In the genomic region with DNA sequence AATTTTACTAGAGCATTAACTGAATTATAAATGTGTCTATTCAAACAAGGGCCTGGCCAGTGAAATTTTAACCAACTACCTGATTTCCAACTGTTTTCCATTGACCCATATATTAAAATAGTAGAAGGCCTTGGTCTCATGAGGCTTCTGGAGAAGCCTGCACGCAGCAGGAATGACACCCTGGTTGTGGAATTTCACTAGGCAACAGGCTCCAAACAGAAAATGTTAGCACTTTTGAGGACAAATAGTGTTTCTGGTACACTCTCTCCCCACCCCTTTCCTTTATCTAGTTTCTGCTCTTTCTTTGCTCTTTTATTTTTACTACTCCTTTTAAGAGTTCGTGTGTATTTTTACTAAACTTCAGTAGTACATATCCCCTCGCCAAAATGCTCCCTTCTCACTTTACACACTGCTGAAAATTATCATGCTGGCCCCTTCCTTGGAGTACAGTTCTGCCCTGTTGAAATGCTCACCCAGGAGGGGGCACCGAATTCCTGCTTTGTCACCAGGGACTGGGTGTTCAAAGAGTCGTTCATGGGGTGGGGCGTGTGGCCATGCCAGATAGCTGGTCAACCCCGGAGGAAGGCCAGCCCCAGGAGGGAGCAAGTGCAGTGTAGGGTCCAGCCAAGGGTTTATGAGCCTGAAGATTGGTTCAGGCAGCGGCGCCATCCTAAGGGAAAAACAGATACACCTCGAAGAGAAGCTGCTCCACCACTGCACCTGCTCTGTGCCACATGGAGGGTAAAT, we compare ENCODE assay signal across 10 cellular contexts. TPM values are rescaled to one million over a fixed set of nuclear protein-coding genes. Genes with fewer than 3 reads are reported as not detected.
DNase-seq lines count a peak whose midpoint lies in the region; ATAC-seq and TF ChIP-seq lines count a peak whose summit lies in the region.
"Had no signal": no experiment of that assay in that cellular context is flagged by ENCODE, and none has a peak within 500 bp of the region (broad histone marks: within the 10 kb centered on the region; RNA-seq: fewer than 3 reads in every experiment).

No MANE protein-coding gene starts in this region.

- H3K9me3 ChIP-seq in right cardiac atrium (ENCODE audit: control insufficient read depth, low read length) (no peaks in the 10 kb centered on the region), prostate gland (no peaks in the 10 kb centered on the region), MM.1S (replicated peaks; ENCODE audit: insufficient read depth, low read length) (no peaks in the 10 kb centered on the region)
- H3K9me3 ChIP-seq: SJCRH30 had no signal

- H3F3A ChIP-seq in MM.1S (ENCODE audit: insufficient read depth, low read length), result no peaks in the 10 kb centered on the region

- H4K20me1 ChIP-seq in MM.1S (ENCODE audit: insufficient read depth, low read length), result no peaks in the 10 kb centered on the region

- no peak overlapping the region for H3K9ac ChIP-seq in MM.1S (ENCODE audit: low read length)
- H3K9ac ChIP-seq: KMS-11 had no signal

- no peak for TF ChIP-seq CTCF in prostate gland (IDR thresholded peaks at IDR 0.05)
- no peak for TF ChIP-seq CTCF in MM.1S (IDR thresholded peaks at IDR 0.05; ENCODE audit: low read length)

- DNase-seq in HCEC 1CT (peak; percentile 64), right cardiac atrium (peak; percentile 58 to 82 (median 75)), prostate gland (ENCODE audit: low spot score) (no peak), MM.1S (no peak)
- DNase-seq: activated gamma-delta T cell treated with Interleukin-2 at 50 U/mL for 16 hours, SJCRH30 had no signal

- peak overlapping the region; percentile 10 for H3K4me3 Mint-ChIP-seq in activated naive CD8-positive, alpha-beta T cell
- H3K4me3 Mint-ChIP-seq in stimulated activated naive CD8-positive, alpha-beta T cell treated with anti-CD3 and anti-CD28 coated beads, Interleukin-15, Interleukin-2, amounts not matched to agents 100 ng/mL and 50 ng/mL, for 24 hours, result peak overlapping the region; percentile 38

- H3K27ac Mint-ChIP-seq in activated naive CD8-positive, alpha-beta T cell, result peak overlapping the region; percentile 83
- peak overlapping the region; percentile 96 for H3K27ac Mint-ChIP-seq in stimulated activated naive CD8-positive, alpha-beta T cell treated with anti-CD3 and anti-CD28 coated beads, Interleukin-15, Interleukin-2, amounts not matched to agents 100 ng/mL and 50 ng/mL, for 24 hours

- H3K27me3 Mint-ChIP-seq in activated naive CD8-positive, alpha-beta T cell, result no peaks in the 10 kb centered on the region
- H3K27me3 Mint-ChIP-seq in stimulated activated naive CD8-positive, alpha-beta T cell treated with anti-CD3 and anti-CD28 coated beads, Interleukin-15, Interleukin-2, amounts not matched to agents 100 ng/mL and 50 ng/mL, for 24 hours, result no peaks in the 10 kb centered on the region

- no peaks in the 10 kb centered on the region for H3K36me3 Mint-ChIP-seq in activated naive CD8-positive, alpha-beta T cell
- peaks cover 8% of the 10 kb centered on the region for H3K36me3 Mint-ChIP-seq in stimulated activated naive CD8-positive, alpha-beta T cell treated with anti-CD3 and anti-CD28 coated beads, Interleukin-15, Interleukin-2, amounts not matched to agents 100 ng/mL and 50 ng/mL, for 24 hours (ENCODE audit: low read depth)

- H3K4me1 ChIP-seq in right cardiac atrium (ENCODE audit: control insufficient read depth, insufficient read depth, low read length), result peaks cover 10% of the 10 kb centered on the region
- peaks cover 6% of the 10 kb centered on the region for H3K4me1 ChIP-seq in prostate gland (replicated peaks)
- peaks cover 15% of the 10 kb centered on the region for H3K4me1 ChIP-seq in MM.1S (ENCODE audit: low read length)
- H3K4me1 ChIP-seq: SJCRH30 had no signal

- H3K27ac ChIP-seq in right cardiac atrium (ENCODE audit: low read length) (peak overlapping the region; percentile 75), prostate gland (no peak overlapping the region), MM.1S (ENCODE audit: low read length) (no peak overlapping the region)
- H3K27ac ChIP-seq: KMS-11, SJCRH30 had no signal

- H2AFZ ChIP-seq in MM.1S (ENCODE audit: low read length), result no peak overlapping the region

- no peaks in the 10 kb centered on the region for H3K9me2 ChIP-seq in MM.1S (replicated peaks; ENCODE audit: insufficient read depth, low read length)

- 57% methylated on average over 10 of the region's 10 CpGs for WGBS in right cardiac atrium
- 62% methylated on average over 10 of the region's 10 CpGs for WGBS in prostate gland

- no peaks in the 10 kb centered on the region for H3K36me3 ChIP-seq in prostate gland
- H3K36me3 ChIP-seq in MM.1S (replicated peaks; ENCODE audit: insufficient read depth, low read length), result no peaks in the 10 kb centered on the region
- H3K36me3 ChIP-seq: SJCRH30 had no signal

- no peaks in the 10 kb centered on the region for H3K79me2 ChIP-seq in MM.1S (ENCODE audit: low read length)

- no peak for TF ChIP-seq POLR2A in prostate gland (IDR thresholded peaks at IDR 0.05)

- ATAC-seq in right cardiac atrium, result peak; percentile 55 to 78
- no peak for ATAC-seq in HG03175 (IDR thresholded peaks at IDR 0.05; ENCODE audit: unreplicated experiment)

- H3K9me3 Mint-ChIP-seq in activated naive CD8-positive, alpha-beta T cell (ENCODE audit: low read depth), result no peaks in the 10 kb centered on the region
- no peaks in the 10 kb centered on the region for H3K9me3 Mint-ChIP-seq in stimulated activated naive CD8-positive, alpha-beta T cell treated with anti-CD3 and anti-CD28 coated beads, Interleukin-15, Interleukin-2, amounts not matched to agents 100 ng/mL and 50 ng/mL, for 24 hours

- H3K4me3 ChIP-seq in right cardiac atrium (ENCODE audit: low read length) (no peak overlapping the region), prostate gland (no peak overlapping the region), MM.1S (ENCODE audit: low read length) (no peak overlapping the region)
- H3K4me3 ChIP-seq: SJCRH30 had no signal

- H3K27me3 ChIP-seq in right cardiac atrium (ENCODE audit: control insufficient read depth, insufficient read depth), result no peaks in the 10 kb centered on the region
- no peaks in the 10 kb centered on the region for H3K27me3 ChIP-seq in prostate gland (replicated peaks; ENCODE audit: insufficient read depth)
- H3K27me3 ChIP-seq in MM.1S (replicated peaks; ENCODE audit: insufficient read depth, low read length), result peaks cover 41% of the 10 kb centered on the region

- H3K4me2 ChIP-seq in MM.1S (ENCODE audit: low read depth, low read length), result no peak overlapping the region
- H3K4me2 ChIP-seq: KMS-11 had no signal

- H3K4me1 Mint-ChIP-seq in activated naive CD8-positive, alpha-beta T cell (ENCODE audit: low read depth), result peaks cover 89% of the 10 kb centered on the region
- H3K4me1 Mint-ChIP-seq in stimulated activated naive CD8-positive, alpha-beta T cell treated with anti-CD3 and anti-CD28 coated beads, Interleukin-15, Interleukin-2, amounts not matched to agents 100 ng/mL and 50 ng/mL, for 24 hours (ENCODE audit: low read depth), result peaks cover 99% of the 10 kb centered on the region

- intact Hi-C loops in right cardiac atrium (cut with DNase I) (no loop called here), prostate gland (cut with DNase I) (no loop called here)

RNA-seq across cellular contexts. Expression of a gene that starts 22.1 kb away (rescaled TPM):
- 100 to 1,000 TPM in 3 of 4 donors, 10 to 100 TPM in 1; 54.4 to 191 (median 139) TPM for total RNA-seq in right cardiac atrium
- polyA plus RNA-seq in right cardiac atrium, result 33.2 TPM
- 10 to 100 TPM; 26.9 to 86.9 TPM for total RNA-seq in prostate gland

RNA-seq across cellular contexts. Expression of a gene that starts 51.0 kb away (rescaled TPM):
- total RNA-seq in right cardiac atrium (100 to 1,000 TPM in 3 of 4 donors, 10 to 100 TPM in 1; 57.8 to 189 (median 143) TPM), prostate gland (100 to 1,000 TPM; 371 to 393 TPM)
- 138 TPM for polyA plus RNA-seq in right cardiac atrium

Comparison
In these comparisons a context has a peak if more than half of its experiments do, and no peak if none do; other contexts are left out.
1. DNase-seq: peak in HCEC 1CT (single experiment) and right cardiac atrium (3 of 3); none in prostate gland (single experiment) and MM.1S (single experiment).